In genomic region chr12:121709478-121709890, GRCh38 we compare ENCODE assay signal across 14 cellular contexts. TPM values are rescaled to one million over a fixed set of nuclear protein-coding genes. Genes with fewer than 3 reads are reported as not detected.
DNase-seq lines count a peak whose midpoint lies in the region.
"Had no signal": no experiment of that assay in that cellular context is flagged by ENCODE, and none has a peak within 500 bp of the region (broad histone marks: within the 10 kb centered on the region; RNA-seq: fewer than 3 reads in every experiment).

No MANE protein-coding gene starts in this region.

- peak overlapping the region; percentile 71 for H3K27ac ChIP-seq in ectodermal cell (ENCODE audit: insufficient read depth, low read depth, low read length, poor library complexity, severe bottlenecking)
- H3K27ac ChIP-seq in mesenchymal stem cell (ENCODE audit: low read length, poor library complexity, severe bottlenecking), result no peak overlapping the region
- H3K27ac ChIP-seq: neutrophil had no signal

- H2BK5ac ChIP-seq in mesenchymal stem cell (ENCODE audit: low read depth, low read length, poor library complexity, severe bottlenecking), result no peak overlapping the region

- H3K23ac ChIP-seq in mesenchymal stem cell (ENCODE audit: low read length in 2 of 2), result no peak overlapping the region

- H2BK12ac ChIP-seq in mesenchymal stem cell (ENCODE audit: low read length in 2 of 2), result no peak overlapping the region

- no peak overlapping the region for H3K4ac ChIP-seq in mesenchymal stem cell (ENCODE audit: low read depth in 1 of 2, low read length in 2 of 2)

- no peak overlapping the region for H2AK5ac ChIP-seq in mesenchymal stem cell (ENCODE audit: low read length, severe bottlenecking)

- H3K9me3 ChIP-seq in MG63 (peaks cover 6% of the 10 kb centered on the region), ectodermal cell (ENCODE audit: control insufficient read depth, low read length) (no peaks in the 10 kb centered on the region), mesenchymal stem cell (ENCODE audit: control insufficient read depth, low read length) (no peaks in the 10 kb centered on the region)
- H3K9me3 ChIP-seq: neutrophil had no signal

- DNase-seq in Caki2 (ENCODE audit: low read depth) (peak; percentile 77), MG63 (peak; percentile 40), mesenchymal stem cell (peak; percentile 94), HT-29 (ENCODE audit: low spot score) (no peak), T-helper 9 cell (no peak), CD1c-positive myeloid dendritic cell (ENCODE audit: extremely low spot score) (no peak)
- no peak for DNase-seq in activated CD4-positive, alpha-beta T cell treated with anti-CD3 and anti-CD28 coated beads for 4 hours
- DNase-seq: activated effector memory CD4-positive, alpha-beta T cell treated with Interleukin-2 at 50 U/mL for 16 hours; NCI-H2081 treated with DMSO at 0.1 percent for 48 hours; SIG-M5; stimulated activated CD4-positive, alpha-beta T cell treated with anti-CD3 and anti-CD28 coated beads, Interleukin-2, amount 100 ng/mL, for 24 hours; stimulated activated naive CD8-positive, alpha-beta T cell treated with anti-CD3 and anti-CD28 coated beads, Interleukin-15, amount 100 ng/mL, for 72 hours had no signal

- no peak overlapping the region for H3K4me3 ChIP-seq in MG63
- H3K4me3 ChIP-seq in ectodermal cell (ENCODE audit: insufficient read depth, low read depth, low read length), result no peak overlapping the region
- H3K4me3 ChIP-seq in mesenchymal stem cell (ENCODE audit: insufficient read depth in 1 of 2, low read depth in 1 of 2, low read length in 2 of 2), result no peak overlapping the region

- in situ Hi-C loops in Caki2 (cut with HindIII; ENCODE audit: low pct_unique_long_range_greater_than_20kb, low sequenced_read_pairs), result no loop called here

- H3K27me3 ChIP-seq in MG63 (0 out of 2 replicates have a peak, but pooled peaks cover 2% of the 10 kb centered on the region), ectodermal cell (ENCODE audit: control insufficient read depth, insufficient read depth, low read length, poor library complexity, severe bottlenecking) (no peaks in the 10 kb centered on the region), mesenchymal stem cell (ENCODE audit: control insufficient read depth in 1 of 2, insufficient read depth in 1 of 2, low read length in 2 of 2) (no peaks in the 10 kb centered on the region)

- no peak overlapping the region for H4K91ac ChIP-seq in mesenchymal stem cell (ENCODE audit: low read length)

- H3K9ac ChIP-seq in mesenchymal stem cell (ENCODE audit: low read length), result peak overlapping the region; percentile 8

- 76 to 90% methylated on average over 4 to 5 of the region's 5 CpGs for WGBS in ectodermal cell, 2 experiments
- whole genome bisulfite sequencing in mesenchymal stem cell, result 71% methylated on average over 4 of the region's 5 CpGs

- H3K4me1 ChIP-seq in ectodermal cell (ENCODE audit: control insufficient read depth, insufficient read depth, low read length) (peaks cover 7% of the 10 kb centered on the region), mesenchymal stem cell (ENCODE audit: control insufficient read depth, insufficient read depth, low read depth, low read length) (peaks cover 21% of the 10 kb centered on the region)

- H3K18ac ChIP-seq in mesenchymal stem cell (ENCODE audit: low read depth in 1 of 2, low read length in 2 of 2), result no peak overlapping the region

- peak overlapping the region; percentile 52 for H2BK15ac ChIP-seq in mesenchymal stem cell (ENCODE audit: low read depth, poor library complexity, severe bottlenecking)

- H3K36me3 ChIP-seq in MG63 (no peaks in the 10 kb centered on the region), ectodermal cell (ENCODE audit: control insufficient read depth, insufficient read depth, low read length) (no peaks in the 10 kb centered on the region), mesenchymal stem cell (ENCODE audit: control insufficient read depth in 1 of 2, insufficient read depth in 2 of 2, low read depth in 1 of 2, low read length in 2 of 2) (no peaks in the 10 kb centered on the region)
- H3K36me3 ChIP-seq: neutrophil had no signal

- H3K79me1 ChIP-seq in mesenchymal stem cell (replicated peaks; ENCODE audit: low read length, poor library complexity, severe bottlenecking), result peaks cover 17% of the 10 kb centered on the region

- no peak overlapping the region for H4K8ac ChIP-seq in mesenchymal stem cell (ENCODE audit: low read length)

- no peak overlapping the region for H2BK120ac ChIP-seq in mesenchymal stem cell (ENCODE audit: low read depth, low read length)

- no peak overlapping the region for H3K4me2 ChIP-seq in mesenchymal stem cell (ENCODE audit: low read length, poor library complexity, severe bottlenecking)

- H2AFZ ChIP-seq in mesenchymal stem cell (ENCODE audit: low read depth, low read length), result no peak overlapping the region

- no peak overlapping the region for H3K14ac ChIP-seq in mesenchymal stem cell (ENCODE audit: low read length in 2 of 2)

RNA-seq across cellular contexts. Expression of gene TMEM120B, which starts 3.1 kb away (rescaled TPM):
- total RNA-seq in Caki2 (2014; rRNA removed; shearing (Covaris generic); ENCODE audit: low replicate concordance), result 9.6 and 11.8 TPM in 2 replicates
- 3.6 and 6.6 TPM in 2 replicates for total RNA-seq in MG63 (2014; rRNA removed; shearing (Covaris generic); ENCODE audit: low replicate concordance)
- polyA plus RNA-seq in ectodermal cell (2013, experiment 1 of 4), result 16.2 TPM
- 17.7 TPM for polyA plus RNA-seq in ectodermal cell (2013, experiment 2 of 4)
- 10.7 TPM for polyA plus RNA-seq in ectodermal cell (2013, experiment 3 of 4)
- 12.3 TPM for polyA plus RNA-seq in ectodermal cell (2013, experiment 4 of 4)
- 13.2 TPM for polyA plus RNA-seq in mesenchymal stem cell (2013, experiment 1 of 2)
- polyA plus RNA-seq in mesenchymal stem cell (2013, experiment 2 of 2), result 13.3 TPM
- total RNA-seq in HT-29 (2014; rRNA removed; shearing (Covaris generic)), result 9.6 and 13.2 TPM in 2 replicates

RNA-seq across cellular contexts. Expression of gene MORN3, which starts 40.0 kb away (rescaled TPM):
- total RNA-seq in Caki2 (2014; rRNA removed; shearing (Covaris generic); ENCODE audit: low replicate concordance), result 0.78 and 0.88 TPM in 2 replicates
- not detected in 2 replicates for total RNA-seq in MG63 (2014; rRNA removed; shearing (Covaris generic); ENCODE audit: low replicate concordance)
- polyA plus RNA-seq in ectodermal cell (2013, experiment 1 of 4), result 1.3 TPM
- polyA plus RNA-seq in ectodermal cell (2013, experiment 2 of 4), result 2.2 TPM
- polyA plus RNA-seq in ectodermal cell (2013, experiment 3 of 4), result 1.2 TPM
- polyA plus RNA-seq in ectodermal cell (2013, experiment 4 of 4), result 1.3 TPM
- polyA plus RNA-seq in mesenchymal stem cell (2013, experiment 1 of 2), result 0.35 TPM
- polyA plus RNA-seq in mesenchymal stem cell (2013, experiment 2 of 2), result 0.44 TPM
- total RNA-seq in HT-29 (2014; rRNA removed; shearing (Covaris generic)), result 0.05 and 0.13 TPM in 2 replicates

Comparison
In these comparisons a context has a peak if more than half of its experiments do, and no peak if none do; other contexts are left out.
1. DNase-seq: peak in Caki2 (single experiment), MG63 (single experiment) and mesenchymal stem cell (single experiment); none in HT-29 (single experiment), T-helper 9 cell (single experiment), activated CD4-positive, alpha-beta T cell treated with anti-CD3 and anti-CD28 coated beads for 4 hours (0 of 2) and CD1c-positive myeloid dendritic cell (single experiment).